In the genomic region with DNA sequence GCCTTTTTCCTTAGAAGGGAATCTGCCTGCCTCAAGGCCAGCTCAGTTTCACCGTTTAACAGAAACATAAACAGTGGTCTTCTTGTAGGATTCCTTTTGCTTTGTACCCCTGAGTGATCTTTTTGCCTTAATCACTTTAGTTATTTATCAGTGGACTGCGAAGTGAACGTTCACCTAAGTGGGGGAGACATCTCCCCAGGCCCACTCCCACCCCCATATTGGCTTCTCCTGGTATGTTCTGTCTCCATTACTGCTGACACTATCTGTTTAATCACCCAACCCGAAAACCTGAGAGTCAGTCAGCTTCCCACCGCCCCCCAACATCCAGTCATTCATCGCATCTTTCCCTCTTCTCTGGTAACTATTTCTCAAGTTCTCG, we compare ENCODE assay signal across 9 cellular contexts. TPM values are rescaled to one million over a fixed set of nuclear protein-coding genes. Genes with fewer than 3 reads are reported as not detected.
DNase-seq lines count a peak whose midpoint lies in the region; ATAC-seq lines count a peak whose summit lies in the region.
"Had no signal": no experiment of that assay in that cellular context is flagged by ENCODE, and none has a peak within 500 bp of the region (broad histone marks: within the 10 kb centered on the region; RNA-seq: fewer than 3 reads in every experiment).

No MANE protein-coding gene starts in this region.

- no peaks in the 10 kb centered on the region for H3K9me3 Mint-ChIP-seq in stimulated activated naive CD8-positive, alpha-beta T cell treated with anti-CD3 and anti-CD28 coated beads, Interleukin-15, Interleukin-2, amounts not matched to agents 100 ng/mL and 50 ng/mL, for 24 hours
- no peaks in the 10 kb centered on the region for H3K9me3 Mint-ChIP-seq in activated T-helper 2 cell treated with anti-CD3 and anti-CD28 coated beads, Interferon-gamma antibody, Interleukin-2, Interleukin-4, amounts not matched to agents 10 μg/mL and 5 μg/mL and 100 μg/mL, durations not matched to agents 14 hours and 24 hours and 36 hours

- ATAC-seq in stimulated activated naive CD8-positive, alpha-beta T cell treated with anti-CD3 and anti-CD28 coated beads, Interleukin-15, Interleukin-2, amounts not matched to agents 100 U/mL and 50 U/mL, for 24 hours = no peak
- no peak for ATAC-seq in HG02981 (IDR thresholded peaks at IDR 0.05; ENCODE audit: unreplicated experiment)

- no peak overlapping the region for H3K27ac Mint-ChIP-seq in stimulated activated naive CD8-positive, alpha-beta T cell treated with anti-CD3 and anti-CD28 coated beads, Interleukin-15, Interleukin-2, amounts not matched to agents 100 ng/mL and 50 ng/mL, for 24 hours
- no peak overlapping the region for H3K27ac Mint-ChIP-seq in activated T-helper 2 cell treated with anti-CD3 and anti-CD28 coated beads, Interferon-gamma antibody, Interleukin-2, Interleukin-4, amounts not matched to agents 10 μg/mL and 5 μg/mL and 100 μg/mL, durations not matched to agents 14 hours and 24 hours and 36 hours

- peaks cover 53% of the 10 kb centered on the region for H3K36me3 Mint-ChIP-seq in stimulated activated naive CD8-positive, alpha-beta T cell treated with anti-CD3 and anti-CD28 coated beads, Interleukin-15, Interleukin-2, amounts not matched to agents 100 ng/mL and 50 ng/mL, for 24 hours (ENCODE audit: low read depth)
- H3K36me3 Mint-ChIP-seq in activated T-helper 2 cell treated with anti-CD3 and anti-CD28 coated beads, Interferon-gamma antibody, Interleukin-2, Interleukin-4, amounts not matched to agents 10 μg/mL and 5 μg/mL and 100 μg/mL, durations not matched to agents 14 hours and 24 hours and 36 hours (ENCODE audit: low read depth) = peaks cover 59% of the 10 kb centered on the region

- peak overlapping the region; percentile 91 for H3K4me3 Mint-ChIP-seq in stimulated activated naive CD8-positive, alpha-beta T cell treated with anti-CD3 and anti-CD28 coated beads, Interleukin-15, Interleukin-2, amounts not matched to agents 100 ng/mL and 50 ng/mL, for 24 hours
- H3K4me3 Mint-ChIP-seq in activated T-helper 2 cell treated with anti-CD3 and anti-CD28 coated beads, Interferon-gamma antibody, Interleukin-2, Interleukin-4, amounts not matched to agents 10 μg/mL and 5 μg/mL and 100 μg/mL, durations not matched to agents 14 hours and 24 hours and 36 hours (ENCODE audit: low read depth) = peak overlapping the region; percentile 95

- no peak for DNase-seq in stimulated activated naive CD8-positive, alpha-beta T cell treated with anti-CD3 and anti-CD28 coated beads, Interleukin-15, Interleukin-2, amounts not matched to agents 100 U/mL and 50 U/mL, for 24 hours
- no peak for DNase-seq in activated T-helper 2 cell treated with anti-CD3 and anti-CD28 coated beads, Interferon-gamma antibody, Interleukin-2, Interleukin-4, amounts not matched to agents 10 μg/mL and 5 μg/mL and 100 μg/mL, durations not matched to agents 14 hours and 24 hours and 36 hours (ENCODE audit: low spot score)
- DNase-seq in left kidney (ENCODE audit: low read depth, low spot score) (peak; percentile 5), NCI-H1417 treated with DMSO at 0.1 percent for 48 hours (lab: John Stamatoyannopoulos, UW) (no peak), A172 (ENCODE audit: low spot score) (no peak), NCI-H446 (lab: John Stamatoyannopoulos, UW) (no peak)
- DNase-seq: stimulated activated CD4-positive, alpha-beta T cell treated with anti-CD3 and anti-CD28 coated beads, Interleukin-4, amount 100 ng/mL, for 4 hours had no signal

- no peaks in the 10 kb centered on the region for H3K27me3 Mint-ChIP-seq in stimulated activated naive CD8-positive, alpha-beta T cell treated with anti-CD3 and anti-CD28 coated beads, Interleukin-15, Interleukin-2, amounts not matched to agents 100 ng/mL and 50 ng/mL, for 24 hours
- H3K27me3 Mint-ChIP-seq in activated T-helper 2 cell treated with anti-CD3 and anti-CD28 coated beads, Interferon-gamma antibody, Interleukin-2, Interleukin-4, amounts not matched to agents 10 μg/mL and 5 μg/mL and 100 μg/mL, durations not matched to agents 14 hours and 24 hours and 36 hours (ENCODE audit: low read depth) = no peaks in the 10 kb centered on the region

- peaks cover 71% of the 10 kb centered on the region for H3K4me1 Mint-ChIP-seq in stimulated activated naive CD8-positive, alpha-beta T cell treated with anti-CD3 and anti-CD28 coated beads, Interleukin-15, Interleukin-2, amounts not matched to agents 100 ng/mL and 50 ng/mL, for 24 hours (ENCODE audit: low read depth)
- H3K4me1 Mint-ChIP-seq in activated T-helper 2 cell treated with anti-CD3 and anti-CD28 coated beads, Interferon-gamma antibody, Interleukin-2, Interleukin-4, amounts not matched to agents 10 μg/mL and 5 μg/mL and 100 μg/mL, durations not matched to agents 14 hours and 24 hours and 36 hours (ENCODE audit: low read depth) = peaks cover 48% of the 10 kb centered on the region

- intact Hi-C loops in activated T-helper 2 cell treated with anti-CD3 and anti-CD28 coated beads, Interferon-gamma antibody, Interleukin-2, Interleukin-4, amounts not matched to agents 10 μg/mL and 5 μg/mL and 100 μg/mL, durations not matched to agents 14 hours and 24 hours and 36 hours (cut with micrococcal nuclease) = loop anchor here (2.0 to 10.0 kb wide), 2 partner anchors 78 to 724 kb away; a partner anchor contains a TSS

RNA-seq across cellular contexts. Expression of a gene that starts 1.4 kb away (rescaled TPM):
- total RNA-seq in activated T-helper 2 cell treated with anti-CD3 and anti-CD28 coated beads, Interferon-gamma antibody, Interleukin-2, Interleukin-4, amounts not matched to agents 10 μg/mL and 5 μg/mL and 100 μg/mL, durations not matched to agents 14 hours and 24 hours and 36 hours = 56.6 and 58.9 TPM in 2 replicates
- total RNA-seq in A172 (2014; rRNA removed; shearing (Covaris generic)) = 52.8 and 68.9 TPM in 2 replicates

RNA-seq across cellular contexts. Expression of a gene that starts 1.6 kb away (rescaled TPM):
- 9.3 and 11.6 TPM in 2 replicates for total RNA-seq in activated T-helper 2 cell treated with anti-CD3 and anti-CD28 coated beads, Interferon-gamma antibody, Interleukin-2, Interleukin-4, amounts not matched to agents 10 μg/mL and 5 μg/mL and 100 μg/mL, durations not matched to agents 14 hours and 24 hours and 36 hours
- 14.7 and 15.5 TPM in 2 replicates for total RNA-seq in A172 (2014; rRNA removed; shearing (Covaris generic))
